ENCODE assay signal across 8 cellular contexts in the genomic region with DNA sequence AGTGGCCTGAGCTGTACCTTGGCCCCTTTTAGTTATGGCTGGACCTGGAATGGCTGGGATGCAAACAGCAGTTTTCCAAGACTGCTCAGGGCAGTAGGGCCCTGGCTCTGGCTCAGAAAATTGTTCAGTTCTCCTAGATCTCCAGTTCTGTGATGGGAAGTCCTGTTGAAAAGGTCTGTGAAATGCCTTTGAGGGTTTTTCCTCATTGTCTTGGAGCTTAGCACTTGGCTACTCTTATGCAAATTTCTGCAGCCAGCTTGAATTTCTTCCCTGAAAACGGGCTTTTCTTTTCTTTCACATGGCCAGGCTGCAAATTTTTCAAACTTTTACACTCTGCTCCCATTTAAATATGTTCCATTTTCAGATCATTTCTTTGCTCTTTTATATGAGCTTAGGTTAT. TPM values are rescaled to one million over a fixed set of nuclear protein-coding genes. Genes with fewer than 3 reads are reported as not detected.
"Had no signal": no experiment of that assay in that cellular context is flagged by ENCODE, and none has a peak within 500 bp of the region (broad histone marks: within the 10 kb centered on the region; RNA-seq: fewer than 3 reads in every experiment).

No MANE protein-coding gene starts in this region.

- H2AFZ ChIP-seq: GM23338 had no signal

- H3K4me3 ChIP-seq: GM23338, K562 had no signal

- DNase-seq: H9, HFFc6, IMR-90, KG1 had no signal

- ATAC-seq: GM23338, HCT116, K562 had no signal

- H3K4me2 ChIP-seq: GM23338 had no signal

RNA-seq across cellular contexts. Expression of gene OR4A15, which starts 33.2 kb away (rescaled TPM):
- polyA plus RNA-seq: GM23338, H1, IMR-90, K562 had no signal

RNA-seq across cellular contexts. Expression of gene OR4A16, which starts 58.0 kb away (rescaled TPM):
- polyA plus RNA-seq: GM23338, H1, IMR-90, K562 had no signal
